Comparison of ENCODE assay signal across 1 cellular context in genomic region chr9:126328415-126328814, GRCh38.
TF ChIP-seq lines count a peak whose summit lies in the region.

No MANE protein-coding gene starts in this region.

TF ChIP-seq in HepG2, 621 proteins besides CTCF, POLR2A, EP300 and RAD21:
- no peak for TF ChIP-seq ZNF652 (CRISPR knock-in tag; IDR thresholded peaks at IDR 0.05; ENCODE audit: borderline replicate concordance, low read depth)
- TF ChIP-seq ZNF232 (CRISPR knock-in tag; IDR thresholded peaks at IDR 0.05; ENCODE audit: borderline replicate concordance): no peak
- TF ChIP-seq MEIS1 (CRISPR knock-in tag; IDR thresholded peaks at IDR 0.05; ENCODE audit: borderline replicate concordance): no peak
- TF ChIP-seq JUN (CRISPR knock-in tag; IDR thresholded peaks at IDR 0.05): no peak
- no peak for TF ChIP-seq EEA1 (CRISPR knock-in tag; IDR thresholded peaks at IDR 0.05; ENCODE audit: borderline replicate concordance)
- no peak for TF ChIP-seq CBX5 (CRISPR knock-in tag; IDR thresholded peaks at IDR 0.05; ENCODE audit: borderline replicate concordance)
- no peak for TF ChIP-seq KDM1A (CRISPR knock-in tag; IDR thresholded peaks at IDR 0.05)
- no peak for TF ChIP-seq POGZ (CRISPR knock-in tag; IDR thresholded peaks at IDR 0.05)
- TF ChIP-seq MIER2 (CRISPR knock-in tag; IDR thresholded peaks at IDR 0.05): no peak
